In genomic region chr2:221482581-221483140, GRCh38 we compare ENCODE assay signal across 21 cellular contexts.
"Had no signal": no experiment of that assay in that cellular context is flagged by ENCODE, and none has a peak within 500 bp of the region (broad histone marks: within the 10 kb centered on the region; RNA-seq: fewer than 3 reads in every experiment).

No MANE protein-coding gene starts in this region.

- H3K27ac Mint-ChIP-seq: activated naive CD4-positive, alpha-beta T cell treated with anti-CD3 and anti-CD28 coated beads, Interleukin-2, amount 10 ng/mL, durations not matched to agents 7 days and 5 days; activated naive CD8-positive, alpha-beta T cell treated with anti-CD3 and anti-CD28 coated beads, Interleukin-2, amount 50 U/mL, for 24 hours; effector memory CD8-positive, alpha-beta T cell; mesothelial cell of epicardium had no signal

- H3K36me3 ChIP-seq: ascending aorta had no signal

- H3K27me3 Mint-ChIP-seq: activated naive CD4-positive, alpha-beta T cell treated with anti-CD3 and anti-CD28 coated beads, Interleukin-2, amount 10 ng/mL, durations not matched to agents 7 days and 5 days; activated naive CD8-positive, alpha-beta T cell treated with anti-CD3 and anti-CD28 coated beads, Interleukin-2, amount 50 U/mL, for 24 hours; effector memory CD8-positive, alpha-beta T cell had no signal

- H3K36me3 Mint-ChIP-seq: mesothelial cell of epicardium had no signal

- H3K4me3 Mint-ChIP-seq: activated naive CD4-positive, alpha-beta T cell treated with anti-CD3 and anti-CD28 coated beads, Interleukin-2, amount 10 ng/mL, durations not matched to agents 7 days and 5 days; activated naive CD8-positive, alpha-beta T cell treated with anti-CD3 and anti-CD28 coated beads, Interleukin-2, amount 50 U/mL, for 24 hours; effector memory CD8-positive, alpha-beta T cell; mesothelial cell of epicardium had no signal

- ATAC-seq: activated naive CD8-positive, alpha-beta T cell treated with anti-CD3 and anti-CD28 coated beads, Interleukin-2, amount 50 U/mL, for 24 hours; effector memory CD8-positive, alpha-beta T cell; left lobe of liver had no signal

- H3K4me1 Mint-ChIP-seq: activated naive CD4-positive, alpha-beta T cell treated with anti-CD3 and anti-CD28 coated beads, Interleukin-2, amount 10 ng/mL, durations not matched to agents 7 days and 5 days; activated naive CD8-positive, alpha-beta T cell treated with anti-CD3 and anti-CD28 coated beads, Interleukin-2, amount 50 U/mL, for 24 hours had no signal

- H3K9me3 Mint-ChIP-seq: activated naive CD4-positive, alpha-beta T cell treated with anti-CD3 and anti-CD28 coated beads, Interleukin-2, amount 10 ng/mL, durations not matched to agents 7 days and 5 days; activated naive CD8-positive, alpha-beta T cell treated with anti-CD3 and anti-CD28 coated beads, Interleukin-2, amount 50 U/mL, for 24 hours; effector memory CD8-positive, alpha-beta T cell; mesothelial cell of epicardium had no signal

- H3K4me3 ChIP-seq: ascending aorta, lung, tibial artery had no signal

- H3K27ac ChIP-seq: ascending aorta, tibial artery had no signal

- DNase-seq: activated CD4-positive, CD25-positive, alpha-beta regulatory T cell treated with anti-CD3 and anti-CD28 coated beads, Interleukin-2, amount 50 U/mL, for 72 hours; activated CD8-positive, alpha-beta memory T cell treated with anti-CD3 and anti-CD28 coated beads for 24 hours; activated CD8-positive, alpha-beta memory T cell treated with anti-CD3 and anti-CD28 coated beads, Interleukin-2, amount 50 U/mL, for 48 hours; activated effector memory CD4-positive, alpha-beta T cell treated with Interleukin-2 at 50 U/mL for 16 hours; activated naive CD4-positive, alpha-beta T cell treated with anti-CD3 and anti-CD28 coated beads, Interleukin-2, amount 10 ng/mL, durations not matched to agents 7 days and 5 days; activated naive CD8-positive, alpha-beta T cell treated with anti-CD3 and anti-CD28 coated beads, Interleukin-2, amount 50 U/mL, for 24 hours; activated T-cell treated with anti-CD3 and anti-CD28 coated beads, Interleukin-2, amount 50 U/mL, for 48 hours; dermis blood vessel endothelial cell; effector memory CD8-positive, alpha-beta T cell; foreskin melanocyte; glutamatergic neuron; hippocampal formation; occipital lobe; stimulated activated CD4-positive, alpha-beta T cell treated with anti-CD3 and anti-CD28 coated beads, Interleukin-12 subunit alpha, Interleukin-12 subunit beta, amount 100 ng/mL, for 4 hours; stimulated activated CD4-positive, alpha-beta T cell treated with anti-CD3 and anti-CD28 coated beads, Interleukin-1b, Interleukin-23, amount 100 ng/mL, for 48 hours; stimulated activated naive CD4-positive, alpha-beta T cell treated with Interleukin-2 at 50 U/mL for 16 hours; tibial artery had no signal

- H3K27me3 ChIP-seq: ascending aorta, tibial artery had no signal

- H3K9me3 ChIP-seq: ascending aorta, tibial artery had no signal
